ENCODE assay signal across 15 cellular contexts in the genomic region with DNA sequence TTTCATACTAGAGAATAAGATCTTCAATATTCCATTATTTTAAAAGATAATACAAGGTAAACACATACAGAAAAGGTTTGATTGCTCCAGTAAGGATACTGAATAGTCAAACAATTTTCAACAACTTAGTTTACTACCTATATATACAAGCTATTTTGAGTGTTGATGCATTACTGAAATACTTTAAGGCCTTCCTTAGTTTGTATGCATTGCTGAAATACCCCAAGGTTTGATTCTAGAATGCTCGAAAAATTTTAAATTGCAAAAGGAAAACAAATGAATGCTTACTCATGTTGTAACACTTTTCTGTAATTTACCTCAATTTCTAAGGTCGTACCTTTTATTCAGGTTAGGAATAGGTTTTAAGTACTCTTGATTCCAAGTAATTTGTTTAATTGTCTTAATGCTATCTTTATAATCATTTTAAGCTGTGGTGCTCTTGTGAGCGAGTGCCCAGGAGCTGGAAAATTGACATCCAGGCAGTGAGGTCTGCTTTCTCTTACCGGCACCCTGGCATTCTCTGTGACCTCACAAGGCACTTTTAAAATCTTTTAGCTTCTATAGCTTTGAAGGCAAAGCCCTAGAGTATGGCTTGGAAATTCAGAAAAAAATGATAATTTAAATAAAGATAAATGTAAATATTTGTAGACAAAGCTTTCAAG.
DNase-seq lines count a peak whose midpoint lies in the region; ATAC-seq, FAIRE-seq and TF ChIP-seq lines count a peak whose summit lies in the region.
"Had no signal": no experiment of that assay in that cellular context is flagged by ENCODE, and none has a peak within 500 bp of the region (broad histone marks: within the 10 kb centered on the region; RNA-seq: fewer than 3 reads in every experiment).

No MANE protein-coding gene starts in this region.

- no TSS peak for BruUV-seq in endothelial cell of umbilical vein (replicated peaks; lab: Mats Ljungman, UMichigan)

- no peak overlapping the region for H3K9ac ChIP-seq in endothelial cell of umbilical vein (replicated peaks; ENCODE audit: extremely low read depth, insufficient read depth, low read length)
- H3K9ac ChIP-seq: BLaER1 had no signal

- H3K36me3 ChIP-seq in BE2C = no peaks in the 10 kb centered on the region
- H3K36me3 ChIP-seq in endothelial cell of umbilical vein (ENCODE audit: control insufficient read depth in 2 of 2, extremely low read depth in 1 of 2, insufficient read depth in 2 of 2, low read length in 2 of 2) = no peaks in the 10 kb centered on the region
- no peaks in the 10 kb centered on the region for H3K36me3 ChIP-seq in osteoblast (ENCODE audit: insufficient read depth, low read length)
- H3K36me3 ChIP-seq: BLaER1 had no signal

- FAIRE-seq in endothelial cell of umbilical vein (lab: Jason Lieb, UNC) = peak; percentile 57
- FAIRE-seq in GM12891 (lab: Jason Lieb, UNC) = no peak
- FAIRE-seq: GM18507 had no signal

- POLR2A ChIA-PET in endothelial cell of umbilical vein (lab: Charles Lee) = no interaction called here

- H3K4me2 ChIP-seq in endothelial cell of umbilical vein (ENCODE audit: insufficient read depth, low read length) = no peak overlapping the region
- no peak overlapping the region for H3K4me2 ChIP-seq in osteoblast (ENCODE audit: insufficient read depth, low read length)
- H3K4me2 ChIP-seq: BLaER1 had no signal

- DNase-seq in BE2C (peak; percentile 55), endothelial cell of umbilical vein (ENCODE audit: low read depth, low spot score) (no peak), osteoblast (ENCODE audit: insufficient read length, low spot score, missing footprints) (peak; percentile 46), NAMALWA (ENCODE audit: low spot score) (no peak), GM12891 (ENCODE audit: insufficient read length, low spot score) (no peak), NCI-H2171 (lab: John Stamatoyannopoulos, UW) (no peak)
- DNase-seq: Caco-2; CD8-positive, alpha-beta memory T cell; GF-D8; HCEC 1CT; HFFc6 had no signal

- no peaks in the 10 kb centered on the region for H3K9me3 ChIP-seq in BE2C
- H3K9me3 ChIP-seq in endothelial cell of umbilical vein (replicated peaks; ENCODE audit: control insufficient read depth, insufficient read depth, low read length) = no peaks in the 10 kb centered on the region
- H3K9me3 ChIP-seq in osteoblast (ENCODE audit: low read depth, low read length) = no peaks in the 10 kb centered on the region
- H3K9me3 ChIP-seq: BLaER1, Caco-2 had no signal

- H3K4me1 ChIP-seq in BE2C (peaks cover 22% of the 10 kb centered on the region), endothelial cell of umbilical vein (ENCODE audit: control insufficient read depth, extremely low read depth, insufficient read depth, low read length) (no peaks in the 10 kb centered on the region), osteoblast (ENCODE audit: insufficient read depth, low read length) (no peaks in the 10 kb centered on the region)
- H3K4me1 ChIP-seq: BLaER1, Caco-2 had no signal

- no peak overlapping the region for H2AFZ ChIP-seq in endothelial cell of umbilical vein (ENCODE audit: low read depth, low read length)
- H2AFZ ChIP-seq in osteoblast (ENCODE audit: low read length) = no peak overlapping the region

- H3K4me3 ChIP-seq in BE2C (ENCODE audit: low read depth, low read length) = peak overlapping the region; percentile 17
- no peak overlapping the region for H3K4me3 ChIP-seq in endothelial cell of umbilical vein (replicated peaks in 1 of 3; ENCODE audit: insufficient read depth in 1 of 3, low read depth in 1 of 3, low read length in 3 of 3)
- H3K4me3 ChIP-seq in osteoblast (ENCODE audit: insufficient read depth, low read length) = no peak overlapping the region
- H3K4me3 ChIP-seq: BLaER1 had no signal

- H3K79me2 ChIP-seq in endothelial cell of umbilical vein (ENCODE audit: control insufficient read depth, insufficient read depth, low read length) (no peaks in the 10 kb centered on the region), osteoblast (ENCODE audit: insufficient read depth, low read length) (no peaks in the 10 kb centered on the region)

- H4K20me1 ChIP-seq in endothelial cell of umbilical vein (replicated peaks; ENCODE audit: control insufficient read depth, extremely low read depth, insufficient read depth, low read length) = no peaks in the 10 kb centered on the region
- no peaks in the 10 kb centered on the region for H4K20me1 ChIP-seq in osteoblast (ENCODE audit: insufficient read depth, low read length)
- H4K20me1 ChIP-seq: BLaER1 had no signal

- no peaks in the 10 kb centered on the region for H3K27me3 ChIP-seq in BE2C
- H3K27me3 ChIP-seq in endothelial cell of umbilical vein (ENCODE audit: control insufficient read depth in 2 of 2, insufficient read depth in 2 of 2, low read length in 2 of 2) = no peaks in the 10 kb centered on the region
- no peaks in the 10 kb centered on the region for H3K27me3 ChIP-seq in osteoblast (ENCODE audit: insufficient read depth, low read length)
- H3K27me3 ChIP-seq: BLaER1 had no signal

- ATAC-seq in SK-N-SH treated with all-trans-retinoic acid at 6 μM for 48 hours = peak; percentile 35; the same call in 1 of the 3 replicates

- TF ChIP-seq CTCF in BE2C (IDR thresholded peaks at IDR 0.05; ENCODE audit: low read depth, low read length) (no peak), endothelial cell of umbilical vein (IDR thresholded peaks at IDR 0.05; ENCODE audit: extremely low read depth in 1 of 2, insufficient read depth in 1 of 2, low read depth in 1 of 2, low read length in 2 of 2) (no peak), osteoblast (IDR thresholded peaks at IDR 0.05; ENCODE audit: extremely low read depth, low read depth, low read length) (no peak)

- H3K9me1 ChIP-seq in endothelial cell of umbilical vein (replicated peaks; ENCODE audit: control insufficient read depth, extremely low read depth, insufficient read depth, low read length) = no peaks in the 10 kb centered on the region

- dilution Hi-C loops in endothelial cell of umbilical vein (cut with MboI; ENCODE audit: extremely low pct_ligation_motif_present, low sequenced_read_pairs) = no loop called here

- no peak overlapping the region for H3K27ac ChIP-seq in endothelial cell of umbilical vein (ENCODE audit: insufficient read depth, low read depth, low read length)
- no peak overlapping the region for H3K27ac ChIP-seq in osteoblast (ENCODE audit: low read depth, low read length)
- H3K27ac ChIP-seq: BLaER1, HL-60 had no signal

- TF ChIP-seq POLR2A in endothelial cell of umbilical vein (IDR thresholded peaks at IDR 0.05; ENCODE audit: low read depth, low read length) = no peak
- no peak for TF ChIP-seq POLR2A in GM12891 (IDR thresholded peaks at IDR 0.05; ENCODE audit: low read depth, low read length)

- intact Hi-C loops in endothelial cell of umbilical vein (cut with micrococcal nuclease) = no loop called here

- CTCF ChIA-PET in endothelial cell of umbilical vein (lab: Charles Lee) = no interaction called here

TF ChIP-seq in SK-N-SH treated with all-trans-retinoic acid at 6 μM for 48 hours, 23 proteins besides CTCF, POLR2A, EP300 and RAD21 (continues in another document):
- TF ChIP-seq TCF4 (CRISPR knock-in tag; IDR thresholded peaks at IDR 0.05; ENCODE audit: borderline replicate concordance) (peak; percentile 90), ZNF8 (CRISPR knock-in tag; IDR thresholded peaks at IDR 0.05) (no peak), OSR1 (CRISPR knock-in tag; IDR thresholded peaks at IDR 0.05) (no peak), ZNF70 (CRISPR knock-in tag; IDR thresholded peaks at IDR 0.05) (no peak), CSDC2 (CRISPR knock-in tag; IDR thresholded peaks at IDR 0.05) (no peak)

TF ChIP-seq in endothelial cell of umbilical vein, 7 proteins besides CTCF, POLR2A, EP300 and RAD21:
- TF ChIP-seq GATA2 (IDR thresholded peaks at IDR 0.05; ENCODE audit: insufficient read depth, insufficient read length, low read depth, low read length) (no peak), MYC (IDR thresholded peaks at IDR 0.05; ENCODE audit: low read depth, low read length) (no peak), POLR2AphosphoS5 (IDR thresholded peaks at IDR 0.05; ENCODE audit: insufficient read depth, low read depth, low read length) (no peak), JUN (IDR thresholded peaks at IDR 0.05; ENCODE audit: borderline replicate concordance, insufficient read depth, insufficient read length, low read depth) (no peak), FOS (IDR thresholded peaks at IDR 0.05; ENCODE audit: borderline replicate concordance, insufficient read depth, low read length) (no peak), EZH2 (IDR thresholded peaks at IDR 0.05; ENCODE audit: borderline replicate concordance, low read depth, low read length, severe bottlenecking) (no peak)
- TF ChIP-seq, protein P1, sequence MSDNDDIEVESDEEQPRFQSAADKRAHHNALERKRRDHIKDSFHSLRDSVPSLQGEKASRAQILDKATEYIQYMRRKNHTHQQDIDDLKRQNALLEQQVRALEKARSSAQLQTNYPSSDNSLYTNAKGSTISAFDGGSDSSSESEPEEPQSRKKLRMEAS (IDR thresholded peaks at IDR 0.05; ENCODE audit: insufficient read depth, insufficient read length) = no peak

TF ChIP-seq in GM12891, 5 proteins besides CTCF, POLR2A, EP300 and RAD21:
- TF ChIP-seq SPI1 (IDR thresholded peaks at IDR 0.05; ENCODE audit: low read depth, low read length) (no peak), POLR2AphosphoS5 (IDR thresholded peaks at IDR 0.05; ENCODE audit: low read depth, low read length) (no peak), POU2F2 (IDR thresholded peaks at IDR 0.05; ENCODE audit: low read depth, low read length) (no peak), TAF1 (IDR thresholded peaks at IDR 0.05; ENCODE audit: low read depth, low read length) (no peak), PAX5 (IDR thresholded peaks at IDR 0.05; ENCODE audit: insufficient read depth, low read length, severe bottlenecking) (no peak)

Comparison
In these comparisons a context has a peak if more than half of its experiments do, and no peak if none do; other contexts are left out.
1. DNase-seq: peak in BE2C (single experiment) and osteoblast (single experiment); none in endothelial cell of umbilical vein (single experiment), NAMALWA (single experiment), GM12891 (single experiment) and NCI-H2171 (single experiment).